7 cellular contexts compared by ENCODE assay signal in genomic region chr11:115222218-115222862, GRCh38.
DNase-seq lines count a peak whose midpoint lies in the region; ATAC-seq and TF ChIP-seq lines count a peak whose summit lies in the region.

No MANE protein-coding gene starts in this region.

- intact Hi-C loops in PC-3 (cut with micrococcal nuclease) = no loop called here

- DNase-seq in GM10248 (ENCODE audit: extremely low spot score) (peak; percentile 62), PC-3 (peak; percentile 44), fibroblast of villous mesenchyme (ENCODE audit: low read depth) (peak; percentile 66), amniotic stem cell (lab: John Stamatoyannopoulos, UW) (no peak), NCI-H524 treated with DMSO at 0.1 percent for 48 hours (lab: John Stamatoyannopoulos, UW) (no peak)

- no peak for TF ChIP-seq CTCF in GM10248 (IDR thresholded peaks at IDR 0.05; ENCODE audit: control extremely low read depth, extremely low read depth, low read depth, missing control alignments)
- TF ChIP-seq CTCF in PC-3 (conservative IDR thresholded peaks at IDR 0.05; ENCODE audit: low read depth, low read length) = no peak
- TF ChIP-seq CTCF in fibroblast of villous mesenchyme (IDR thresholded peaks at IDR 0.05; ENCODE audit: insufficient read depth, low read depth, low read length) = no peak

- no peaks in the 10 kb centered on the region for H3K27me3 ChIP-seq in PC-3 (ENCODE audit: low read length)

- CTCF ChIA-PET in GM10248 (lab: Yijun Ruan, JAX) (interaction anchor here (1.5 kb wide), 2 partner anchors 12 to 51 kb away, joined by 3 to 4 read pairs; no protein-coding TSS in a partner anchor), PC-3 (lab: Charles Lee) (no interaction called here)

- H3K9me3 ChIP-seq in PC-3 (ENCODE audit: low read length) = no peaks in the 10 kb centered on the region

- H3K79me2 ChIP-seq in PC-3 (ENCODE audit: low read length) = no peaks in the 10 kb centered on the region

- H3K9me2 ChIP-seq in PC-3 (replicated peaks; ENCODE audit: low read length) = no peaks in the 10 kb centered on the region

- no peak overlapping the region for H3K4me3 ChIP-seq in PC-3 (ENCODE audit: low read length)
- H3K4me3 ChIP-seq in fibroblast of villous mesenchyme (ENCODE audit: low read depth, low read length) = no peak overlapping the region

- H4K20me1 ChIP-seq in PC-3 (ENCODE audit: low read length) = no peaks in the 10 kb centered on the region

- POLR2A ChIA-PET in GM10248 (lab: Yijun Ruan, JAX) (no interaction called here), PC-3 (lab: Charles Lee; ENCODE audit: unreplicated experiment) (no interaction called here)

- H3K9ac ChIP-seq in PC-3 (ENCODE audit: low read length) = no peak overlapping the region

- no peaks in the 10 kb centered on the region for H3K4me1 ChIP-seq in PC-3 (ENCODE audit: insufficient read depth, low read length)

- H3F3A ChIP-seq in PC-3 (ENCODE audit: low read length, unreplicated experiment) = no peaks in the 10 kb centered on the region

- no peak overlapping the region for H3K27ac ChIP-seq in PC-3 (ENCODE audit: low read length)

- no peak overlapping the region for H3K4me2 ChIP-seq in PC-3 (ENCODE audit: low read length)

- H3K36me3 ChIP-seq in PC-3 (ENCODE audit: low read depth, low read length) = no peaks in the 10 kb centered on the region

- no TSS peak for BruUV-seq in PC-3 (replicated peaks; lab: Mats Ljungman, UMichigan)

- H2AFZ ChIP-seq in PC-3 (ENCODE audit: low read length) = no peak overlapping the region

- ATAC-seq in GM19463 (IDR thresholded peaks at IDR 0.05; ENCODE audit: unreplicated experiment) = peak; percentile 91
- ATAC-seq in HG03439 (IDR thresholded peaks at IDR 0.05; ENCODE audit: unreplicated experiment) = peak; percentile 94
- ATAC-seq in PC-3 = no peak

Comparison
In these comparisons a context has a peak if more than half of its experiments do, and no peak if none do; other contexts are left out.
1. DNase-seq: peak in GM10248 (single experiment), PC-3 (single experiment) and fibroblast of villous mesenchyme (single experiment); none in amniotic stem cell (single experiment) and NCI-H524 treated with DMSO at 0.1 percent for 48 hours (single experiment).